In genomic region chr2:233129351-233129978, GRCh38 we compare ENCODE assay signal across 9 cellular contexts.
A peak's percentile ranks its signal among the peaks of the same experiment; 100 is the strongest.
DNase-seq lines count a peak whose midpoint lies in the region; ATAC-seq, FAIRE-seq and TF ChIP-seq lines count a peak whose summit lies in the region.
"Had no signal": no experiment of that assay in that cellular context is flagged by ENCODE, and none has a peak within 500 bp of the region (broad histone marks: within the 10 kb centered on the region; RNA-seq: fewer than 3 reads in every experiment).

No MANE protein-coding gene starts in this region.

- H3K9me3 ChIP-seq in CD8-positive, alpha-beta T cell (ENCODE audit: low read length): no peaks in the 10 kb centered on the region

- TF ChIP-seq POLR2A in H54 (IDR thresholded peaks at IDR 0.05; ENCODE audit: low read depth, low read length): no peak

- no peak for ATAC-seq in CD8-positive, alpha-beta T cell
- peak; percentile 92 for ATAC-seq in WTC11
- ATAC-seq in activated T-cell treated with anti-CD3 and anti-CD28 coated beads, Interleukin-2, amount 50 U/mL, for 4 hours: no peak

- H3K36me3 Mint-ChIP-seq in CD8-positive, alpha-beta T cell: peaks cover 92% of the 10 kb centered on the region
- H3K36me3 Mint-ChIP-seq in WTC11: no peaks in the 10 kb centered on the region
- H3K36me3 Mint-ChIP-seq in activated T-cell treated with anti-CD3 and anti-CD28 coated beads, Interleukin-2, amount 50 U/mL, for 4 hours (ENCODE audit: insufficient read depth): peaks cover 51% of the 10 kb centered on the region

- TF ChIP-seq CTCF in CD8-positive, alpha-beta T cell (IDR thresholded peaks at IDR 0.05): no peak
- TF ChIP-seq CTCF in WTC11 (IDR thresholded peaks at IDR 0.05): peak; percentile 38; the same call in 1 of the 2 replicates

- H3K4me3 ChIP-seq in CD8-positive, alpha-beta T cell (ENCODE audit: low read depth, low read length): no peak overlapping the region

- CTCF ChIA-PET in CD8-positive, alpha-beta T cell (lab: Charles Lee): interaction anchor here (1.1 to 1.9 kb wide), 4 partner anchors 40 to 76 kb away, joined by 3 to 10 read pairs (median 4); partner anchors contain the start of gene INPP5D
- CTCF ChIA-PET in WTC11 (lab: Charles Lee): interaction anchor here (0.5 to 2.9 kb wide), 28 partner anchors 9 to 542 kb away, joined by 3 to 25 read pairs (median 4); partner anchors contain the start of gene ATG16L1

- POLR2A ChIA-PET in CD8-positive, alpha-beta T cell (lab: Charles Lee): interaction anchor here (0.8 kb wide), 1 partner anchor 37 kb away, joined by 3 read pairs; no protein-coding TSS in a partner anchor
- POLR2A ChIA-PET in WTC11 (lab: Charles Lee): no interaction called here

- intact Hi-C loops in CD8-positive, alpha-beta T cell (cut with DNase I, micrococcal nuclease): no loop called here

- no peak for DNase-seq in CD8-positive, alpha-beta T cell
- DNase-seq in H54 (ENCODE audit: insufficient read length, low spot score) (peak; percentile 26), WTC11 (ENCODE audit: low spot score) (peak; percentile 78), left kidney (ENCODE audit: low read depth, low spot score) (peak; percentile 22), SIG-M5 (lab: John Stamatoyannopoulos, UW) (no peak), mucosa of gallbladder (ENCODE audit: low spot score) (no peak), NCI-H2029 treated with DMSO at 0.1 percent for 48 hours (lab: John Stamatoyannopoulos, UW) (no peak)
- no peak for DNase-seq in activated T-cell treated with anti-CD3 and anti-CD28 coated beads, Interleukin-2, amount 50 U/mL, for 4 hours
- DNase-seq: NCI-H2107 had no signal

- FAIRE-seq in H54 (lab: Jason Lieb, UNC): no peak

- H3K4me3 Mint-ChIP-seq in CD8-positive, alpha-beta T cell: no peak overlapping the region
- H3K4me3 Mint-ChIP-seq in WTC11: no peak overlapping the region
- no peak overlapping the region for H3K4me3 Mint-ChIP-seq in activated T-cell treated with anti-CD3 and anti-CD28 coated beads, Interleukin-2, amount 50 U/mL, for 4 hours

- H3K4me1 ChIP-seq in CD8-positive, alpha-beta T cell (ENCODE audit: insufficient read depth, low read length): peaks cover 12% of the 10 kb centered on the region

- no peaks in the 10 kb centered on the region for H3K27me3 ChIP-seq in CD8-positive, alpha-beta T cell (ENCODE audit: insufficient read depth, low read length)

- no peaks in the 10 kb centered on the region for H3K9me3 Mint-ChIP-seq in CD8-positive, alpha-beta T cell
- no peaks in the 10 kb centered on the region for H3K9me3 Mint-ChIP-seq in WTC11
- H3K9me3 Mint-ChIP-seq in activated T-cell treated with anti-CD3 and anti-CD28 coated beads, Interleukin-2, amount 50 U/mL, for 4 hours: peaks cover 2% of the 10 kb centered on the region

- peak overlapping the region; percentile 18 for H3K27ac Mint-ChIP-seq in CD8-positive, alpha-beta T cell
- no peak overlapping the region; the same call in 1 of the 2 replicates for H3K27ac Mint-ChIP-seq in WTC11

- H3K4me1 Mint-ChIP-seq in CD8-positive, alpha-beta T cell (ENCODE audit: low read depth): peaks cover 16% of the 10 kb centered on the region
- peaks cover 24% of the 10 kb centered on the region for H3K4me1 Mint-ChIP-seq in WTC11
- peaks cover 11% of the 10 kb centered on the region for H3K4me1 Mint-ChIP-seq in activated T-cell treated with anti-CD3 and anti-CD28 coated beads, Interleukin-2, amount 50 U/mL, for 4 hours (ENCODE audit: low read depth)

- no peaks in the 10 kb centered on the region for H3K27me3 Mint-ChIP-seq in CD8-positive, alpha-beta T cell (ENCODE audit: low read depth)
- H3K27me3 Mint-ChIP-seq in WTC11 (ENCODE audit: low read depth): no peaks in the 10 kb centered on the region
- no peaks in the 10 kb centered on the region for H3K27me3 Mint-ChIP-seq in activated T-cell treated with anti-CD3 and anti-CD28 coated beads, Interleukin-2, amount 50 U/mL, for 4 hours (ENCODE audit: low read depth)

- H3K27ac ChIP-seq in CD8-positive, alpha-beta T cell (ENCODE audit: low read depth, low read length): no peak overlapping the region

- H3K36me3 ChIP-seq in CD8-positive, alpha-beta T cell (ENCODE audit: insufficient read depth, low read length): peaks cover 65% of the 10 kb centered on the region

TF ChIP-seq in WTC11, 78 proteins besides CTCF, POLR2A, EP300 and RAD21:
- TF ChIP-seq IRF2 (CRISPR knock-in tag; IDR thresholded peaks at IDR 0.05; ENCODE audit: borderline replicate concordance, low read depth): no peak
- no peak for TF ChIP-seq NFE2L1 (CRISPR knock-in tag; IDR thresholded peaks at IDR 0.05)
- TF ChIP-seq ZNF232 (CRISPR knock-in tag; IDR thresholded peaks at IDR 0.05): no peak
- no peak for TF ChIP-seq NFYB (CRISPR knock-in tag; conservative IDR thresholded peaks at IDR 0.05; ENCODE audit: low read depth)
- no peak for TF ChIP-seq PREB (CRISPR knock-in tag; IDR thresholded peaks at IDR 0.05; ENCODE audit: borderline replicate concordance)
- no peak for TF ChIP-seq ZNF512 (CRISPR knock-in tag; IDR thresholded peaks at IDR 0.05; ENCODE audit: borderline replicate concordance)
- TF ChIP-seq FOXP1 (CRISPR knock-in tag; IDR thresholded peaks at IDR 0.05; ENCODE audit: borderline replicate concordance): no peak
- no peak for TF ChIP-seq NR3C1 (CRISPR knock-in tag; conservative IDR thresholded peaks at IDR 0.05; ENCODE audit: low read depth)
- no peak for TF ChIP-seq CDX4 (CRISPR knock-in tag; IDR thresholded peaks at IDR 0.05; ENCODE audit: borderline replicate concordance)
- TF ChIP-seq MAX (CRISPR knock-in tag; IDR thresholded peaks at IDR 0.05): no peak
- no peak for TF ChIP-seq ZNF396 (CRISPR knock-in tag; IDR thresholded peaks at IDR 0.05; ENCODE audit: borderline replicate concordance)
- no peak for TF ChIP-seq ESRRA (CRISPR knock-in tag; IDR thresholded peaks at IDR 0.05; ENCODE audit: borderline replicate concordance)
- TF ChIP-seq RELA (CRISPR knock-in tag; IDR thresholded peaks at IDR 0.05; ENCODE audit: borderline replicate concordance): no peak
- no peak for TF ChIP-seq ZNF263 (CRISPR knock-in tag; IDR thresholded peaks at IDR 0.05; ENCODE audit: low read depth)
TF ChIP-seq in WTC11: peak in this region for 0.

Comparison
In these comparisons a context has a peak if more than half of its experiments do, and no peak if none do; other contexts are left out.
1. DNase-seq: peak in H54 (single experiment), WTC11 (single experiment) and left kidney (single experiment); none in CD8-positive, alpha-beta T cell (0 of 7), SIG-M5 (single experiment), mucosa of gallbladder (single experiment), activated T-cell treated with anti-CD3 and anti-CD28 coated beads, Interleukin-2, amount 50 U/mL, for 4 hours (single experiment) and NCI-H2029 treated with DMSO at 0.1 percent for 48 hours (single experiment).